Comparison of ENCODE assay signal across 9 cellular contexts in the genomic region with DNA sequence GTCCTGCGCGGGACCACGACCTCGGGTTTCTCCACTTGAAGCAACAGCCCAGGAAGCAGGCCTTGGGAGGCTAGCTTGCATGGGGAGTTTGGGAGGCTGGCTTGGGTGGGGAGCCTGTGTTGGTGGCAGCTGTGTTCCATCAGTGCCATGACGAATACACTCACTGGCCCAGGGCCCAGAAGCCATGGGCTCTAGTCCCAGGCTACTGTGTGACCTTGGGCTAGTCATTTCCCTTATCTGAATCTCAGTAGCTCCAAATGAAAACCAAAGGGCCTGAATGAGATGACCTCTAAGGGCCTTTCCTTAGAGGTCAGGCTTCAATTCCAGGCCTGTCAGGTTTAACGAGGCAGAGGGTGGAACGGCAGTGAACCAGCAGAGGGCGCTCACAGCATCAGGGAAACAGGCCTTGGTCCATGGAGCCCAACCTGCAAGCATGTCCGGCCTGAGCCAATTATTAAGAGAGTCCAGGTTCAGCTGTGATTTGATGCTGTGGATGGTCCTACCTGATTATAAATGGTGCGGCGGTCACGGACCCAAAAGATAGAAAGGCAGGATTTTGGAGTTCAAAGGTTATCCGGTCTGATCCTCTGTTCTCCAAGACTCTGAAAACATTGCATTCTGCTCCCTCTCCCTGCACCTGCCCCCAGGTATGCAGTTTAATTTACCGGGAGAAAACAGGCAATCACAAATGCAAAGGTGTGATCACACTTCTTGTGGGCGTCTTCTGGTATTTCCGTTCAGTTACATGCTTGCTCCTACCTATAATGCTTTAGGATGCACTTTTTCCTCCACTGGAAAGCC. TPM values are rescaled to one million over a fixed set of nuclear protein-coding genes. Genes with fewer than 3 reads are reported as not detected.
A peak's percentile ranks its signal among the peaks of the same experiment; 100 is the strongest.
DNase-seq lines count a peak whose midpoint lies in the region; ATAC-seq and TF ChIP-seq lines count a peak whose summit lies in the region.
"Had no signal": no experiment of that assay in that cellular context is flagged by ENCODE, and none has a peak within 500 bp of the region (broad histone marks: within the 10 kb centered on the region; RNA-seq: fewer than 3 reads in every experiment).

No MANE protein-coding gene starts in this region.

- no peaks in the 10 kb centered on the region for H3K36me3 ChIP-seq in brain microvascular endothelial cell (replicated peaks)

- DNase-seq in NCI-H1694 (lab: John Stamatoyannopoulos, UW) (peak; percentile 12), NCI-H1694 treated with DMSO at 0.1 percent for 48 hours (lab: John Stamatoyannopoulos, UW) (no peak), T-helper 1 cell (peak in 4 of 5 donors; percentile 21 to 62 (median 34)), brain microvascular endothelial cell (peak; percentile 52), left lobe of liver (ENCODE audit: low spot score) (peak; percentile 57)
- peak; percentile 24 for DNase-seq in Jurkat, Clone E6-1 (ENCODE audit: low read depth, low spot score)
- peak; percentile 41 for DNase-seq in stimulated activated CD8-positive, alpha-beta memory T cell treated with anti-CD3 and anti-CD28 coated beads, Interleukin-7, amount 100 ng/mL, for 24 hours (ENCODE audit: low read depth)

- in situ Hi-C loops in brain microvascular endothelial cell (cut with HindIII; ENCODE audit: low pct_ligation_motif_present, low sequenced_read_pairs), result no loop called here

- H3K4me3 ChIP-seq in Jurkat, Clone E6-1 (ENCODE audit: low read length), result no peak overlapping the region
- no peak overlapping the region for H3K4me3 ChIP-seq in brain microvascular endothelial cell (ENCODE audit: low read depth, low read length)

- TF ChIP-seq CTCF in brain microvascular endothelial cell (IDR thresholded peaks at IDR 0.05; ENCODE audit: low read depth, low read length, missing control alignments), result peak; percentile 94

- H3K27ac ChIP-seq in brain microvascular endothelial cell, result no peak overlapping the region
- H3K27ac ChIP-seq: epithelial cell of prostate had no signal

- peak; percentile 83 for ATAC-seq in GM21723 (IDR thresholded peaks at IDR 0.05; ENCODE audit: unreplicated experiment)
- peak; percentile 89 for ATAC-seq in left lobe of liver

- H3K27me3 ChIP-seq in brain microvascular endothelial cell (replicated peaks), result no peaks in the 10 kb centered on the region

RNA-seq across cellular contexts. Expression of gene PTPN5, which starts 15.9 kb away (rescaled TPM):
- not detected for polyA plus RNA-seq in Jurkat, Clone E6-1 (2012; ENCODE audit: insufficient read depth, insufficient read length)
- not detected for total RNA-seq in left lobe of liver

RNA-seq across cellular contexts. Expression of gene IGSF22, which starts 49.7 kb away (rescaled TPM):
- polyA plus RNA-seq in Jurkat, Clone E6-1 (2012; ENCODE audit: insufficient read depth, insufficient read length), result not detected
- total RNA-seq in left lobe of liver, result 0.13 TPM
